Comparison of ENCODE assay signal across 21 cellular contexts in the genomic region with DNA sequence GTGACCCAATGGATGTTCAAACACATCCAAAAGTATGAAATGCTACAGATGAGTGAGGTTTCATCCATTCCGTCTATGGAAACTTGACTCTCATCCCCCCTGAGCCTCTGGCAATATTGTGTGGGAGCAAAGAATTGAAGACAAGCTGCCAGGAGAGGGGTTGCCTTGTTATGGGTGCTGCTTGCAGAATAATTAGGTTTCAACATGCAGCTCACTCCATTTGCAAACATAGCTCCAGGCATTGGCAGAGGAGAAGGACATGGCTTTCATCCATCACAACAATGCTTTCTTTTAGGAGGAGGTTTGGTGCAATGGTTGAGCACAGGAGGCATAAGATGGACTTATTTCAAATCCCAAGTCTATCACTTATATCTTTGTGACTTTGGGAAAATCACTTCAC.
"Had no signal": no experiment of that assay in that cellular context is flagged by ENCODE, and none has a peak within 500 bp of the region (broad histone marks: within the 10 kb centered on the region; RNA-seq: fewer than 3 reads in every experiment).

No MANE protein-coding gene starts in this region.

- H3K4me3 ChIP-seq: K562 had no signal

- H3K4me2 ChIP-seq: KMS-11 had no signal

- FAIRE-seq: HTR-8/SVneo, K562 had no signal

- H3K9ac ChIP-seq: KMS-11 had no signal

- H3K27ac ChIP-seq: KMS-11, RWPE1 had no signal

- ATAC-seq: K562, Panc1, PC-3 had no signal

- DNase-seq: Kasumi-1; MM.1S; NCI-H1092 treated with DMSO at 0.1 percent for 48 hours; NCI-H1436; NCI-H187; NCI-H2029; NCI-H2081 treated with DMSO at 0.1 percent for 48 hours; NCI-H2171; NCI-H226; NCI-H524; NCI-H526 treated with DMSO at 0.1 percent for 48 hours; NCI-H748 treated with DMSO at 0.1 percent for 48 hours; NK-92 treated with Interleukin-12 subunit alpha and Interleukin-12 subunit beta, amount 100 ng/mL, for 24 hours; PC-3; SHP77; SW 1271 had no signal
